In the genomic region with DNA sequence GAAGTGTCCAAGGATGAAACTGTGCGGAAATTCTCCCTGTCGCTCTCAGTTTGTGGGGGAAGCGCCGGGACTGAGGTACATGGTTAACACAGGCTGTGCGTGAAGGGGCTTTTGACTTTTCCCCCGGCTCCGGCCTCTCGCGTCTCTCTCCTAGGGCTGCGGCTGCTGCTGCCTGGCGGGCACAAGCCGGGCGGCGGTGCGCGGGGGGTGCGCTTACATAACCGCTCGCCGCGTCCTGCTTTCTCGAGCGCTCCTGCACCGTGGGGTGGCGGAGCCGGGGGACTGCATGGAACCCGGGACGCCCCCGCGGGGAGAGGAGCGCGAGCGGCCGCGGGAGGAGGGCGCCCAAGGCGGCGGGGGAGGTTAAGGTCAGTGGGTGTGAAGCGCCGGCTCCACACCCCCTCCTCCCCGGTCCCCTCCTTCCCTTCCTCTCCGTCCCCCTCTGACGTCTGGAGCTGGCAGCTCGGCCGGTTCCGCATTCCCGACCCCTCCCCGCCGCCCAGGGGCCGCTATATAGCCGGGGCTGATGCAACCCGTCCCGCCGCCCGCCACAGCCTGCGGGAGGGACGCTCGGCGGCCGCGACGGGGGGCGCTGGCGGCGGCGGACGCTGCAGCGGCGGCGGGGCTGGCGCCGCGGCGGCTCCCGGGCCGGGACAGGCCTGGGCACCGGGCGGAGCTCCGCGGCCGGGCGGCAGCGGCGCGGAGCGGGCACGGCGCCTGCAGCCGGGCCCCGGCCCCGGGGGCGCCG, we compare ENCODE assay signal across 8 cellular contexts. TPM values are rescaled to one million over a fixed set of nuclear protein-coding genes. Genes with fewer than 3 reads are reported as not detected.
A peak's percentile ranks its signal among the peaks of the same experiment; 100 is the strongest.
DNase-seq lines count a peak whose midpoint lies in the region; ATAC-seq and TF ChIP-seq lines count a peak whose summit lies in the region.

Gene JDP2 (plus strand): TSS at position 541 of the 748 bp plus-strand sequence. CDS start 9,899 bp downstream, outside the sequence.

- peaks cover 6% of the 10 kb centered on the region for H3K36me3 Mint-ChIP-seq in activated T-helper 1 cell treated with anti-CD3 and anti-CD28 coated beads, Interleukin-12 subunit alpha, Interleukin-12 subunit beta, Interleukin-2, Interleukin-4 antibody, amounts not matched to agents 30 ng/mL and 10 ng/mL and 1 ng/mL, durations not matched to agents 14 hours and 24 hours and 36 hours (ENCODE audit: low read depth)

- DNase-seq in NCI-H2107 (lab: John Stamatoyannopoulos, UW) (peak; percentile 61), NCI-H2107 treated with DMSO at 0.1 percent for 48 hours (lab: John Stamatoyannopoulos, UW; ENCODE audit: unreplicated experiment) (no peak), esophagus squamous epithelium (lab: John Stamatoyannopoulos, UW) (no peak)
- DNase-seq in activated T-helper 1 cell treated with anti-CD3 and anti-CD28 coated beads, Interleukin-12 subunit alpha, Interleukin-12 subunit beta, Interleukin-2, Interleukin-4 antibody, amounts not matched to agents 30 ng/mL and 10 ng/mL and 1 ng/mL, durations not matched to agents 14 hours and 24 hours and 36 hours (ENCODE audit: low spot score): peak; percentile 33
- DNase-seq in stimulated activated naive CD8-positive, alpha-beta T cell treated with anti-CD3 and anti-CD28 coated beads, Interleukin-15, amount 100 ng/mL, for 72 hours: peak; percentile 57 to 62

- peak within 1 kb of the TSS; percentile 71 for H3K27ac Mint-ChIP-seq in activated T-helper 1 cell treated with anti-CD3 and anti-CD28 coated beads, Interleukin-12 subunit alpha, Interleukin-12 subunit beta, Interleukin-2, Interleukin-4 antibody, amounts not matched to agents 30 ng/mL and 10 ng/mL and 1 ng/mL, durations not matched to agents 14 hours and 24 hours and 36 hours
- H3K27ac Mint-ChIP-seq in stimulated activated naive CD8-positive, alpha-beta T cell treated with anti-CD3 and anti-CD28 coated beads, Interleukin-15, amount 100 ng/mL, for 72 hours: peak within 1 kb of the TSS; percentile 28 to 72

- H3K9me3 Mint-ChIP-seq in activated T-helper 1 cell treated with anti-CD3 and anti-CD28 coated beads, Interleukin-12 subunit alpha, Interleukin-12 subunit beta, Interleukin-2, Interleukin-4 antibody, amounts not matched to agents 30 ng/mL and 10 ng/mL and 1 ng/mL, durations not matched to agents 14 hours and 24 hours and 36 hours: peaks cover 8% of the 10 kb centered on the region
- no peaks in the 10 kb centered on the region for H3K9me3 Mint-ChIP-seq in stimulated activated naive CD8-positive, alpha-beta T cell treated with anti-CD3 and anti-CD28 coated beads, Interleukin-15, amount 100 ng/mL, for 72 hours

- peak in 3 of 4 donors; percentile 37 to 81 (median 79) for TF ChIP-seq POLR2A in esophagus squamous epithelium (IDR thresholded peaks at IDR 0.05)

- 0 out of 2 replicates have a peak, but pooled peaks have one; percentile 9 for TF ChIP-seq CTCF in OCI-LY1 (IDR thresholded peaks at IDR 0.05; ENCODE audit: low read length)
- TF ChIP-seq CTCF in esophagus squamous epithelium (IDR thresholded peaks at IDR 0.05): peak in 4 of 6 experiments; percentile 18 to 34 (median 26)

- H3K79me2 ChIP-seq in OCI-LY1 (ENCODE audit: insufficient read depth, low read length): peaks cover 24% of the 10 kb centered on the region

- H3K9me3 ChIP-seq in OCI-LY1 (ENCODE audit: low read length): peaks cover 3% of the 10 kb centered on the region; the same call in 1 of the 2 replicates
- no peaks in the 10 kb centered on the region for H3K9me3 ChIP-seq in esophagus squamous epithelium
- no peaks in the 10 kb centered on the region for H3K9me3 ChIP-seq in mucosa of stomach (ENCODE audit: control insufficient read depth, low read length)

- WGBS in esophagus squamous epithelium, 2 donors: 3 to 7% methylated on average over 3 to 7 of the region's 93 CpGs

- peaks cover 17% of the 10 kb centered on the region for H3K27me3 Mint-ChIP-seq in activated T-helper 1 cell treated with anti-CD3 and anti-CD28 coated beads, Interleukin-12 subunit alpha, Interleukin-12 subunit beta, Interleukin-2, Interleukin-4 antibody, amounts not matched to agents 30 ng/mL and 10 ng/mL and 1 ng/mL, durations not matched to agents 14 hours and 24 hours and 36 hours (ENCODE audit: insufficient read depth)
- peaks cover 42% of the 10 kb centered on the region for H3K27me3 Mint-ChIP-seq in stimulated activated naive CD8-positive, alpha-beta T cell treated with anti-CD3 and anti-CD28 coated beads, Interleukin-15, amount 100 ng/mL, for 72 hours

- H3K4me1 ChIP-seq in OCI-LY1 (ENCODE audit: insufficient read depth, low read length, severe bottlenecking): peaks cover 50% of the 10 kb centered on the region
- H3K4me1 ChIP-seq in esophagus squamous epithelium: peaks cover 32 to 61% (median 41%) of the 10 kb centered on the region in 3 donors
- peaks cover 42% of the 10 kb centered on the region for H3K4me1 ChIP-seq in mucosa of stomach (ENCODE audit: control insufficient read depth, insufficient read depth, low read length)

- peak within 1 kb of the TSS; percentile 81 for H3K4me3 Mint-ChIP-seq in activated T-helper 1 cell treated with anti-CD3 and anti-CD28 coated beads, Interleukin-12 subunit alpha, Interleukin-12 subunit beta, Interleukin-2, Interleukin-4 antibody, amounts not matched to agents 30 ng/mL and 10 ng/mL and 1 ng/mL, durations not matched to agents 14 hours and 24 hours and 36 hours
- peak within 1 kb of the TSS; percentile 75 to 78 for H3K4me3 Mint-ChIP-seq in stimulated activated naive CD8-positive, alpha-beta T cell treated with anti-CD3 and anti-CD28 coated beads, Interleukin-15, amount 100 ng/mL, for 72 hours

- no peaks in the 10 kb centered on the region for H4K20me1 ChIP-seq in OCI-LY1 (ENCODE audit: insufficient read depth, low read length)

- peaks cover 15% of the 10 kb centered on the region for H3K4me1 Mint-ChIP-seq in activated T-helper 1 cell treated with anti-CD3 and anti-CD28 coated beads, Interleukin-12 subunit alpha, Interleukin-12 subunit beta, Interleukin-2, Interleukin-4 antibody, amounts not matched to agents 30 ng/mL and 10 ng/mL and 1 ng/mL, durations not matched to agents 14 hours and 24 hours and 36 hours (ENCODE audit: low read depth)
- peaks cover 34% of the 10 kb centered on the region for H3K4me1 Mint-ChIP-seq in stimulated activated naive CD8-positive, alpha-beta T cell treated with anti-CD3 and anti-CD28 coated beads, Interleukin-15, amount 100 ng/mL, for 72 hours

- ATAC-seq in HG03025 (IDR thresholded peaks at IDR 0.05; ENCODE audit: low FRiP score, unreplicated experiment): peak; percentile 33
- peak; percentile 74 for ATAC-seq in stimulated activated naive CD8-positive, alpha-beta T cell treated with anti-CD3 and anti-CD28 coated beads, Interleukin-15, amount 100 ng/mL, for 72 hours

- no peak within 1 kb of the TSS for H2AFZ ChIP-seq in OCI-LY1 (ENCODE audit: low read length)

- no peaks in the 10 kb centered on the region for H3K9me2 ChIP-seq in OCI-LY1 (ENCODE audit: low read depth, low read length)

- H3K27me3 ChIP-seq in OCI-LY1 (ENCODE audit: insufficient read depth, low read length) (no peaks in the 10 kb centered on the region), esophagus squamous epithelium (no peaks in the 10 kb centered on the region), mucosa of stomach (ENCODE audit: control insufficient read depth, insufficient read depth, low read length) (no peaks in the 10 kb centered on the region)

- intact Hi-C loops in activated T-helper 1 cell treated with anti-CD3 and anti-CD28 coated beads, Interleukin-12 subunit alpha, Interleukin-12 subunit beta, Interleukin-2, Interleukin-4 antibody, amounts not matched to agents 30 ng/mL and 10 ng/mL and 1 ng/mL, durations not matched to agents 14 hours and 24 hours and 36 hours (cut with micrococcal nuclease): loop anchor here (1.0 to 5.0 kb wide), 3 partner anchors 8 to 120 kb away; no protein-coding TSS in a partner anchor
- intact Hi-C loops in esophagus squamous epithelium (cut with DNase I): no loop called here

- H3K9ac ChIP-seq in OCI-LY1 (ENCODE audit: low read length): peak within 1 kb of the TSS; percentile 91
- peak within 1 kb of the TSS; percentile 76 for H3K9ac ChIP-seq in mucosa of stomach (ENCODE audit: low read length)

- H3K27ac ChIP-seq in OCI-LY1 (ENCODE audit: low read depth, low read length, poor library complexity, severe bottlenecking) (peak within 1 kb of the TSS; percentile 87), esophagus squamous epithelium (peak within 1 kb of the TSS; percentile 86 to 93 (median 91))

- H3K4me2 ChIP-seq in OCI-LY1 (ENCODE audit: low read length): peak within 1 kb of the TSS; percentile 99

- no peaks in the 10 kb centered on the region for H3F3A ChIP-seq in OCI-LY1 (ENCODE audit: insufficient read depth, low read length)

- H3K36me3 ChIP-seq in OCI-LY1 (ENCODE audit: insufficient read depth, low read length) (peaks cover 16% of the 10 kb centered on the region), esophagus squamous epithelium (peaks cover 0 to 9% (median 0%) of the 10 kb centered on the region in 3 donors), mucosa of stomach (ENCODE audit: control insufficient read depth, insufficient read depth, low read length) (peaks cover 5% of the 10 kb centered on the region)

- H3K4me3 ChIP-seq in OCI-LY1 (ENCODE audit: low read depth, low read length, poor library complexity, severe bottlenecking) (peak within 1 kb of the TSS; percentile 84), esophagus squamous epithelium (peak within 1 kb of the TSS; percentile 65 to 83 (median 78)), mucosa of stomach (ENCODE audit: low read length) (peak within 1 kb of the TSS; percentile 52)

RNA-seq across cellular contexts. Expression of gene JDP2, which starts in this region (rescaled TPM):
- total RNA-seq in activated T-helper 1 cell treated with anti-CD3 and anti-CD28 coated beads, Interleukin-12 subunit alpha, Interleukin-12 subunit beta, Interleukin-2, Interleukin-4 antibody, amounts not matched to agents 30 ng/mL and 10 ng/mL and 1 ng/mL, durations not matched to agents 14 hours and 24 hours and 36 hours: 1.8 and 2.0 TPM in 2 replicates
- total RNA-seq in esophagus squamous epithelium: 10 to 100 TPM; 20.9 to 41.8 (median 36.9) TPM

Comparison
In these comparisons a context has a peak if more than half of its experiments do, and no peak if none do; other contexts are left out.
1. DNase-seq: peak in NCI-H2107 (single experiment), activated T-helper 1 cell treated with anti-CD3 and anti-CD28 coated beads, Interleukin-12 subunit alpha, Interleukin-12 subunit beta, Interleukin-2, Interleukin-4 antibody, amounts not matched to agents 30 ng/mL and 10 ng/mL and 1 ng/mL, durations not matched to agents 14 hours and 24 hours and 36 hours (single experiment) and stimulated activated naive CD8-positive, alpha-beta T cell treated with anti-CD3 and anti-CD28 coated beads, Interleukin-15, amount 100 ng/mL, for 72 hours (2 of 2); none in NCI-H2107 treated with DMSO at 0.1 percent for 48 hours (single experiment) and esophagus squamous epithelium (single experiment).
2. Peak in every context shown above with its lines, with median percentiles within 50 percentile points of each other: H3K4me3 ChIP-seq.